16 cellular contexts compared by ENCODE assay signal in the genomic region with DNA sequence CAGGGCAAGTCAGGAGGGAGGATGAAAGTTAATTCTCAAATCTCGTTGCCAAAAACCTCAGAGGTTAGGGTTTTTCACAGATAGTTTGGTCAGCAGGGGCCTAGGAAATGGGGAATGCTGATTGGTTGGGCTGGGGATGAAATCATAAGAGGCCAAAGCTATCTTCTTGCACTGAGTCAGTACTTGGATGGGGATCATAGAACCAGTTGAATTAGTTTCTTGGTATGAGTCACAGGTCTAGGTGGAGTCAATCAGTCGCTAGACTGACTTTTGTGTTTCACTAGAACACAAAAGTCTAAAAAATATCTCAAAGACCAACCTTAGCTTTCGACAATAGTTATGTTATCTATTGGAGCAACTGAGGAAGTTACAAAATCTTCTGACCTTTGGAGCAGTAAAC.
DNase-seq lines count a peak whose midpoint lies in the region; ATAC-seq and TF ChIP-seq lines count a peak whose summit lies in the region.
"Had no signal": no experiment of that assay in that cellular context is flagged by ENCODE, and none has a peak within 500 bp of the region (broad histone marks: within the 10 kb centered on the region; RNA-seq: fewer than 3 reads in every experiment).

No MANE protein-coding gene starts in this region.

- no peaks in the 10 kb centered on the region for H3K36me3 ChIP-seq in mucosa of descending colon (ENCODE audit: low read depth)
- no peaks in the 10 kb centered on the region for H3K36me3 ChIP-seq in neuronal stem cell (replicated peaks in 1 of 2; ENCODE audit: control insufficient read depth in 2 of 2, insufficient read depth in 2 of 2, low read length in 2 of 2)
- H3K36me3 ChIP-seq in SJCRH30 = no peaks in the 10 kb centered on the region
- H3K36me3 ChIP-seq: BE2C, suprapubic skin had no signal

- H3K4ac ChIP-seq in neuronal stem cell (ENCODE audit: low read length) = no peak overlapping the region

- H3K14ac ChIP-seq in neuronal stem cell (ENCODE audit: low read length) = no peak overlapping the region

- H2AK5ac ChIP-seq in neuronal stem cell (ENCODE audit: low read depth, low read length) = no peak overlapping the region

- no peak overlapping the region for H4K91ac ChIP-seq in neuronal stem cell (ENCODE audit: low read depth, low read length, poor library complexity)

- no peak overlapping the region for H2BK120ac ChIP-seq in neuronal stem cell (ENCODE audit: low read depth, low read length)

- in situ Hi-C loops in astrocyte of the spinal cord (cut with HindIII; ENCODE audit: low sequenced_read_pairs) = no loop called here

- ATAC-seq in GM18861 (IDR thresholded peaks at IDR 0.05; ENCODE audit: unreplicated experiment) (peak; percentile 60), HG03175 (IDR thresholded peaks at IDR 0.05; ENCODE audit: unreplicated experiment) (peak; percentile 63), mucosa of descending colon (no peak)
- ATAC-seq: Right ventricle myocardium inferior had no signal

- no peak overlapping the region for H3K27ac ChIP-seq in neuronal stem cell (replicated peaks; ENCODE audit: low read length)
- H3K27ac ChIP-seq in SJCRH30 = no peak overlapping the region
- H3K27ac ChIP-seq: GM23248, suprapubic skin had no signal

- intact Hi-C loops in mucosa of descending colon (cut with DNase I, micrococcal nuclease) = no loop called here

- no peak overlapping the region for H2BK5ac ChIP-seq in neuronal stem cell (ENCODE audit: low read length)

- no peaks in the 10 kb centered on the region for H3K4me1 ChIP-seq in mucosa of descending colon (ENCODE audit: low read depth)
- H3K4me1 ChIP-seq in neuronal stem cell (ENCODE audit: control insufficient read depth in 2 of 2, insufficient read depth in 1 of 2, low read depth in 1 of 2, low read length in 2 of 2) = no peaks in the 10 kb centered on the region
- H3K4me1 ChIP-seq in SJCRH30 = no peaks in the 10 kb centered on the region
- H3K4me1 ChIP-seq: BE2C, suprapubic skin had no signal

- no peak for TF ChIP-seq CTCF in astrocyte of the spinal cord (IDR thresholded peaks at IDR 0.05; ENCODE audit: low read depth, low read length)
- TF ChIP-seq CTCF in mucosa of descending colon (IDR thresholded peaks at IDR 0.05) = no peak

- no CpG with 5 or more reads among the region's 3 CpGs for WGBS in neuronal stem cell (ENCODE audit: extremely low coverage in 2 of 2, insufficient read length in 2 of 2, insufficient replicate concordance in 1 of 2), 2 donors

- DNase-seq in HCEC 1CT = peak; percentile 26
- DNase-seq in astrocyte of the spinal cord (ENCODE audit: low read depth, low spot score) = peak; percentile 19
- DNase-seq in mucosa of descending colon = no peak
- no peak for DNase-seq in neuronal stem cell (ENCODE audit: low spot score)
- no peak for DNase-seq in SJCRH30
- DNase-seq in T1000 (lab: John Stamatoyannopoulos, UW) = no peak
- DNase-seq: BE2C, DND-41, GM23248, NCI-H1417, NCI-H510A treated with DMSO at 0.1 percent for 48 hours, small intestine had no signal

- H3K4me2 ChIP-seq in neuronal stem cell (ENCODE audit: insufficient read depth, low read length, poor library complexity, severe bottlenecking) = no peak overlapping the region

- no peak overlapping the region for H2AFZ ChIP-seq in neuronal stem cell (ENCODE audit: low read length)
- H2AFZ ChIP-seq: GM23248 had no signal

- H3K4me3 ChIP-seq in astrocyte of the spinal cord (ENCODE audit: low read depth, low read length) = no peak overlapping the region
- H3K4me3 ChIP-seq in mucosa of descending colon = no peak overlapping the region
- H3K4me3 ChIP-seq in neuronal stem cell (ENCODE audit: low read length in 2 of 2) = no peak overlapping the region
- H3K4me3 ChIP-seq in SJCRH30 = no peak overlapping the region
- H3K4me3 ChIP-seq: GM23248, suprapubic skin had no signal

- H3K27me3 ChIP-seq in neuronal stem cell (ENCODE audit: control insufficient read depth in 3 of 3, insufficient read depth in 3 of 3, low read depth in 1 of 3, low read length in 3 of 3) (no peaks in the 10 kb centered on the region), SJCRH30 (no peaks in the 10 kb centered on the region)
- H3K27me3 ChIP-seq: BE2C, suprapubic skin had no signal

- no peaks in the 10 kb centered on the region for H3K79me1 ChIP-seq in neuronal stem cell (ENCODE audit: low read depth, low read length)

- no peak overlapping the region for H3K9ac ChIP-seq in neuronal stem cell (ENCODE audit: low read depth, low read length, poor library complexity)
- H3K9ac ChIP-seq: GM23248 had no signal

- H4K8ac ChIP-seq in neuronal stem cell (ENCODE audit: low read depth, low read length) = no peak overlapping the region

- H2BK12ac ChIP-seq in neuronal stem cell (ENCODE audit: low read length) = no peak overlapping the region

- H3K23ac ChIP-seq in neuronal stem cell (ENCODE audit: low read depth, low read length, poor library complexity) = no peak overlapping the region

- no peak overlapping the region for H2BK15ac ChIP-seq in neuronal stem cell (ENCODE audit: low read length)

- H3K18ac ChIP-seq in neuronal stem cell (ENCODE audit: low read length) = no peak overlapping the region

- no peaks in the 10 kb centered on the region for H3K9me3 ChIP-seq in mucosa of descending colon
- H3K9me3 ChIP-seq in neuronal stem cell (replicated peaks in 1 of 2; ENCODE audit: control insufficient read depth in 2 of 2, insufficient read depth in 1 of 2, low read depth in 1 of 2, low read length in 2 of 2) = no peaks in the 10 kb centered on the region
- H3K9me3 ChIP-seq in SJCRH30 (replicated peaks) = no peaks in the 10 kb centered on the region
- H3K9me3 ChIP-seq: BE2C, suprapubic skin had no signal

Comparison
In these comparisons a context has a peak if more than half of its experiments do, and no peak if none do; other contexts are left out.
1. DNase-seq: peak in HCEC 1CT (single experiment) and astrocyte of the spinal cord (single experiment); none in mucosa of descending colon (0 of 3), neuronal stem cell (single experiment), SJCRH30 (0 of 2) and T1000 (single experiment).